27 cellular contexts compared by ENCODE assay signal in the genomic region with DNA sequence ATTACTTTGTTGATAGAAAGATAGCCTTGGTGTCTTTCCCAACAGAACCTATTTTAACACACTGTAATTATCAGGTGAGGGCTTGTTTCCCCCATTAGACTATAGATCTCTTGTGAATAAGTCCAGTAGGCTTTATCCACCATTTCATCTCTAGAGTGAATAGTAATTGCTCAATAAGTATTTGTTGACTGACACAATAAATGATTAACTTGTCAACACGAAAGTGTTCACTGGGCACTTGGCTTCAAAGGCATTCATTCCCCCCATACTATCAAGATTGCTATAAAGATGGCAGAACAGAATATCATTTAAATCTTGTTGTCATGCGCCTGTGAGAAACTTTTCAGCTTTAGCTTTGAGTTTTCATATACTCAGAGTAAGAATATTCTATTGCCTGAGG.
"Had no signal": no experiment of that assay in that cellular context is flagged by ENCODE, and none has a peak within 500 bp of the region (broad histone marks: within the 10 kb centered on the region; RNA-seq: fewer than 3 reads in every experiment).

No MANE protein-coding gene starts in this region.

- H3K36me3 ChIP-seq: colonic mucosa, esophagus squamous epithelium, gastrocnemius medialis, heart right ventricle, left ventricle myocardium inferior, lower lobe of right lung had no signal

- H3K27ac ChIP-seq: colonic mucosa, epithelial cell of prostate, esophagus squamous epithelium, gastrocnemius medialis, heart right ventricle, left ventricle myocardium inferior, lower lobe of right lung had no signal

- ATAC-seq: effector memory CD8-positive, alpha-beta T cell; esophagus mucosa; gastrocnemius medialis; heart right ventricle; left cardiac atrium; lower lobe of right lung; mucosa of descending colon had no signal

- H3K4me3 ChIP-seq: colonic mucosa, esophagus squamous epithelium, gastrocnemius medialis, heart right ventricle, left ventricle myocardium inferior, lower lobe of right lung, mucosa of descending colon had no signal

- H3K9me3 ChIP-seq: colonic mucosa, esophagus squamous epithelium, gastrocnemius medialis, heart right ventricle, left ventricle myocardium inferior, lower lobe of right lung, mucosa of descending colon had no signal

- H3K4me1 ChIP-seq: colonic mucosa, esophagus squamous epithelium, gastrocnemius medialis, heart right ventricle, left ventricle myocardium inferior, lower lobe of right lung had no signal

- H3K4me3 Mint-ChIP-seq: dendritic cell treated with granulocyte-macrophage colony-stimulating factor and Interleukin-4, amounts not matched to agents 40 ng/mL and 50 ng/mL, for 4 days; effector memory CD8-positive, alpha-beta T cell; endodermal cell; mesothelial cell of epicardium; naive B cell had no signal

- DNase-seq: colonic mucosa; cortex of kidney; effector CD8-positive, alpha-beta T cell; effector memory CD8-positive, alpha-beta T cell; endodermal cell; erythroblast; esophagus squamous epithelium; foreskin fibroblast; foreskin melanocyte; gastrocnemius medialis; glutamatergic neuron; head of caudate nucleus; heart right ventricle; hippocampal formation; left cardiac atrium; left ventricle myocardium inferior; lower lobe of right lung; mesenchymal stem cell; mucosa of descending colon; naive B cell had no signal

- H3K4me1 Mint-ChIP-seq: endodermal cell, naive B cell had no signal

- H3K27me3 ChIP-seq: colonic mucosa, esophagus squamous epithelium, gastrocnemius medialis, heart right ventricle had no signal

- H3K9me3 Mint-ChIP-seq: dendritic cell treated with granulocyte-macrophage colony-stimulating factor and Interleukin-4, amounts not matched to agents 40 ng/mL and 50 ng/mL, for 4 days; endodermal cell; mesothelial cell of epicardium; naive B cell had no signal

- H3K27ac Mint-ChIP-seq: dendritic cell treated with granulocyte-macrophage colony-stimulating factor and Interleukin-4, amounts not matched to agents 40 ng/mL and 50 ng/mL, for 4 days; effector memory CD8-positive, alpha-beta T cell; endodermal cell; mesothelial cell of epicardium; naive B cell had no signal

- FAIRE-seq: endometrium, islet of Langerhans, keratinocyte had no signal

- H3K27me3 Mint-ChIP-seq: dendritic cell treated with granulocyte-macrophage colony-stimulating factor and Interleukin-4, amounts not matched to agents 40 ng/mL and 50 ng/mL, for 4 days; effector memory CD8-positive, alpha-beta T cell; naive B cell had no signal

- H3K36me3 Mint-ChIP-seq: mesothelial cell of epicardium, naive B cell had no signal
